7 cellular contexts compared by ENCODE assay signal in genomic region chr11:102225689-102226562, GRCh38.
DNase-seq lines count a peak whose midpoint lies in the region; ATAC-seq and TF ChIP-seq lines count a peak whose summit lies in the region.

No MANE protein-coding gene starts in this region.

- ATAC-seq in thoracic aorta (ENCODE audit: insufficient number of reproducible peaks, low FRiP score, low read depth), result no peak

- peaks cover 3% of the 10 kb centered on the region for H3K36me3 ChIP-seq in iPS-15b (ENCODE audit: control insufficient read depth, insufficient read depth, low read length)
- H3K36me3 ChIP-seq in thoracic aorta, result no peaks in the 10 kb centered on the region

- DNase-seq in HT-29 (ENCODE audit: low spot score), result peak; percentile 36
- DNase-seq in astrocyte of the hippocampus (ENCODE audit: low read depth, low spot score), result peak; percentile 93
- DNase-seq in thoracic aorta (ENCODE audit: low spot score), result no peak
- no peak for DNase-seq in retina
- no peak for DNase-seq in Kasumi-1 (lab: John Stamatoyannopoulos, UW)
- no peak for DNase-seq in hypothalamus (lab: John Stamatoyannopoulos, UW)

- H3K9ac ChIP-seq in iPS-15b (ENCODE audit: low read depth, low read length), result peak overlapping the region; percentile 8

- H3K9me3 ChIP-seq in iPS-15b (ENCODE audit: control insufficient read depth, insufficient read depth, low read length), result no peaks in the 10 kb centered on the region
- no peaks in the 10 kb centered on the region for H3K9me3 ChIP-seq in thoracic aorta

- H3K27me3 ChIP-seq in iPS-15b (ENCODE audit: control insufficient read depth, insufficient read depth, low read length), result no peaks in the 10 kb centered on the region
- H3K27me3 ChIP-seq in thoracic aorta (replicated peaks; ENCODE audit: insufficient read depth), result no peaks in the 10 kb centered on the region

- TF ChIP-seq CTCF in thoracic aorta (IDR thresholded peaks at IDR 0.05), result no peak

- H3K4me1 ChIP-seq in iPS-15b (ENCODE audit: control insufficient read depth, insufficient read depth, low read length), result peaks cover 2% of the 10 kb centered on the region
- peaks cover 22 to 68% of the 10 kb centered on the region in 2 donors for H3K4me1 ChIP-seq in thoracic aorta (ENCODE audit: control insufficient read depth in 1 of 2, low read depth in 2 of 2)

- peak overlapping the region in 1 of 2 donors; percentile 63 for H3K27ac ChIP-seq in thoracic aorta

- H3K4me3 ChIP-seq in iPS-15b (ENCODE audit: low read depth, low read length) (no peak overlapping the region), thoracic aorta (peak overlapping the region; percentile 31)

Comparison
In these comparisons a context has a peak if more than half of its experiments do, and no peak if none do; other contexts are left out.
1. DNase-seq: peak in HT-29 (single experiment) and astrocyte of the hippocampus (single experiment); none in thoracic aorta (single experiment), retina (single experiment), Kasumi-1 (0 of 2) and hypothalamus (0 of 51).